In the genomic region with DNA sequence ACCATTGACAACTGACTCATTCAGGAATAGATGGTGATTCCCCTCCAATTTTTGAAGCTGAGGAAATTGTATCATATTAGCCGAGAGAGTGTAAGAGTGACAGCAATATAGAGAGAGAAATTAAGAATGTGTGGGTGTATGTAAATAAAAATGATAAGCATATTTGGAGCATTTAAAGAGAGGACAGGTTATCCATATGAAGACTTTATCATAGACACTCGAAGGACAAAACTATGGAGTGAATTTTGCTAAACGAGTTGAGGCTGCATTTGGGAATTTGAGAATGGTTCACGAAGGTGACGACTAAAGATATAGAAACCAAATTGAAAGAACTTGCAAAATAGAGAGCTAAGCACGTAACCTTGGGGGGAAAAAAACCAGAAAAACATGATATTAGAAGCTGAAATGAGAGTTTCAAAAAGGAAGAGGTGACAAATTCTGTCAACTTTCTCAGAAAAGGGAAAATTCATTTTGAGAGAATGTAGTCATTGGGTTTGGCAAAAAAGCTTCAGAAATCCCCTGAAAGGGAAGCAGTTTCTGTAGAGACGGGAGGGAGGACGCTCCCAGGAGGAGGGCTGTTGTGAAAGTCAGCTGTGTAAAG, we compare ENCODE assay signal across 20 cellular contexts.
DNase-seq lines count a peak whose midpoint lies in the region; ATAC-seq and TF ChIP-seq lines count a peak whose summit lies in the region.
"Had no signal": no experiment of that assay in that cellular context is flagged by ENCODE, and none has a peak within 500 bp of the region (broad histone marks: within the 10 kb centered on the region; RNA-seq: fewer than 3 reads in every experiment).

No MANE protein-coding gene starts in this region.

- TF ChIP-seq CTCF in MM.1S (IDR thresholded peaks at IDR 0.05; ENCODE audit: low read length) (no peak), brain microvascular endothelial cell (IDR thresholded peaks at IDR 0.05; ENCODE audit: low read depth, low read length, missing control alignments) (no peak)

- no peak overlapping the region for H3K4me2 ChIP-seq in MM.1S (ENCODE audit: low read depth, low read length)

- H3K9ac ChIP-seq in MM.1S (ENCODE audit: low read length): no peak overlapping the region

- no peaks in the 10 kb centered on the region for H3K79me2 ChIP-seq in MM.1S (ENCODE audit: low read length)

- H2AFZ ChIP-seq in MM.1S (ENCODE audit: low read length): no peak overlapping the region

- H3K9me3 Mint-ChIP-seq in stimulated activated naive CD8-positive, alpha-beta T cell treated with anti-CD3 and anti-CD28 coated beads, Interleukin-15, amount 100 ng/mL, for 72 hours: peaks cover 15 to 17% of the 10 kb centered on the region in 2 donors
- H3K9me3 Mint-ChIP-seq: nephron progenitor cell had no signal

- no peaks in the 10 kb centered on the region for H4K20me1 ChIP-seq in MM.1S (ENCODE audit: insufficient read depth, low read length)

- no peaks in the 10 kb centered on the region for H3K9me3 ChIP-seq in MM.1S (replicated peaks; ENCODE audit: insufficient read depth, low read length)

- in situ Hi-C loops in brain microvascular endothelial cell (cut with HindIII; ENCODE audit: low pct_ligation_motif_present, low sequenced_read_pairs): no loop called here

- H3F3A ChIP-seq in MM.1S (ENCODE audit: insufficient read depth, low read length): no peaks in the 10 kb centered on the region

- no peak overlapping the region for H3K4me3 ChIP-seq in MM.1S (ENCODE audit: low read length)
- H3K4me3 ChIP-seq in brain microvascular endothelial cell (ENCODE audit: low read depth, low read length): no peak overlapping the region

- ATAC-seq in stimulated activated naive CD8-positive, alpha-beta T cell treated with anti-CD3 and anti-CD28 coated beads, Interleukin-15, amount 100 ng/mL, for 72 hours: peak; percentile 61
- ATAC-seq in stimulated activated naive CD8-positive, alpha-beta T cell treated with anti-CD3 and anti-CD28 coated beads, Interleukin-15, Interleukin-2, amounts not matched to agents 100 U/mL and 50 U/mL, for 24 hours: no peak
- ATAC-seq in GM21526 (IDR thresholded peaks at IDR 0.05; ENCODE audit: low FRiP score, unreplicated experiment) (peak; percentile 49), HG02798 (IDR thresholded peaks at IDR 0.05; ENCODE audit: poor library complexity, unreplicated experiment) (no peak), GM18858 (IDR thresholded peaks at IDR 0.05; ENCODE audit: unreplicated experiment) (no peak)
- ATAC-seq: left colon had no signal

- H3K4me1 ChIP-seq in MM.1S (ENCODE audit: low read length): no peaks in the 10 kb centered on the region

- no peaks in the 10 kb centered on the region for H3K27me3 ChIP-seq in MM.1S (replicated peaks; ENCODE audit: insufficient read depth, low read length)
- no peaks in the 10 kb centered on the region for H3K27me3 ChIP-seq in brain microvascular endothelial cell (replicated peaks)

- H3K9me2 ChIP-seq in MM.1S (replicated peaks; ENCODE audit: insufficient read depth, low read length): no peaks in the 10 kb centered on the region

- H3K4me3 Mint-ChIP-seq in stimulated activated naive CD8-positive, alpha-beta T cell treated with anti-CD3 and anti-CD28 coated beads, Interleukin-15, amount 100 ng/mL, for 72 hours: no peak overlapping the region
- H3K4me3 Mint-ChIP-seq: mesothelial cell of epicardium, nephron progenitor cell had no signal

- no peak overlapping the region for H3K27ac Mint-ChIP-seq in stimulated activated naive CD8-positive, alpha-beta T cell treated with anti-CD3 and anti-CD28 coated beads, Interleukin-15, amount 100 ng/mL, for 72 hours
- H3K27ac Mint-ChIP-seq: mesothelial cell of epicardium, nephron progenitor cell had no signal

- H3K36me3 ChIP-seq in MM.1S (replicated peaks; ENCODE audit: insufficient read depth, low read length) (no peaks in the 10 kb centered on the region), brain microvascular endothelial cell (replicated peaks) (no peaks in the 10 kb centered on the region)

- no peak for DNase-seq in stimulated activated naive CD8-positive, alpha-beta T cell treated with anti-CD3 and anti-CD28 coated beads, Interleukin-15, amount 100 ng/mL, for 72 hours
- no peak for DNase-seq in stimulated activated naive CD8-positive, alpha-beta T cell treated with anti-CD3 and anti-CD28 coated beads, Interleukin-15, Interleukin-2, amounts not matched to agents 100 U/mL and 50 U/mL, for 24 hours
- DNase-seq in MM.1S: peak; percentile 40
- no peak for DNase-seq in brain microvascular endothelial cell
- no peak for DNase-seq in activated effector memory CD4-positive, alpha-beta T cell treated with anti-CD3 and anti-CD28 coated beads, Interleukin-2, amount 50 U/mL, for 16 hours
- DNase-seq: ACHN; activated CD4-positive, alpha-beta T cell treated with anti-CD3 and anti-CD28 coated beads for 4 hours; activated naive CD4-positive, alpha-beta T cell treated with anti-CD3 and anti-CD28 coated beads, Interleukin-2, amount 50 U/mL, for 16 hours; C1 segment of cervical spinal cord; HCEC 1CT; left colon; NCI-H1048; NCI-H2081 treated with DMSO at 0.1 percent for 48 hours; NCI-H510A; nephron progenitor cell; stimulated activated CD4-positive, alpha-beta T cell treated with anti-CD3 and anti-CD28 coated beads, Interleukin-2, amount 100 ng/mL, for 24 hours had no signal

- H3K27me3 Mint-ChIP-seq in stimulated activated naive CD8-positive, alpha-beta T cell treated with anti-CD3 and anti-CD28 coated beads, Interleukin-15, amount 100 ng/mL, for 72 hours: no peaks in the 10 kb centered on the region

- no peaks in the 10 kb centered on the region for H3K4me1 Mint-ChIP-seq in stimulated activated naive CD8-positive, alpha-beta T cell treated with anti-CD3 and anti-CD28 coated beads, Interleukin-15, amount 100 ng/mL, for 72 hours
- H3K4me1 Mint-ChIP-seq: nephron progenitor cell had no signal

- no peak overlapping the region for H3K27ac ChIP-seq in MM.1S (ENCODE audit: low read length)
- H3K27ac ChIP-seq in brain microvascular endothelial cell: no peak overlapping the region

Comparison
In these comparisons a context has a peak if more than half of its experiments do, and no peak if none do; other contexts are left out.
1. ATAC-seq: peak in stimulated activated naive CD8-positive, alpha-beta T cell treated with anti-CD3 and anti-CD28 coated beads, Interleukin-15, amount 100 ng/mL, for 72 hours (single experiment) and GM21526 (single experiment); none in stimulated activated naive CD8-positive, alpha-beta T cell treated with anti-CD3 and anti-CD28 coated beads, Interleukin-15, Interleukin-2, amounts not matched to agents 100 U/mL and 50 U/mL, for 24 hours (single experiment), HG02798 (single experiment) and GM18858 (single experiment).